10 cellular contexts compared by ENCODE assay signal in genomic region chr2:152047826-152048476, GRCh38. TPM values are rescaled to one million over a fixed set of nuclear protein-coding genes. Genes with fewer than 3 reads are reported as not detected.
DNase-seq lines count a peak whose midpoint lies in the region; ATAC-seq and TF ChIP-seq lines count a peak whose summit lies in the region.
"Had no signal": no experiment of that assay in that cellular context is flagged by ENCODE, and none has a peak within 500 bp of the region (broad histone marks: within the 10 kb centered on the region; RNA-seq: fewer than 3 reads in every experiment).

No MANE protein-coding gene starts in this region.

- no peak overlapping the region for H3K9ac ChIP-seq in MM.1S (ENCODE audit: low read length)
- H3K9ac ChIP-seq in colonic mucosa (ENCODE audit: low read depth in 2 of 2, low read length in 2 of 2) = no peak overlapping the region

- no peaks in the 10 kb centered on the region for H4K20me1 ChIP-seq in MM.1S (ENCODE audit: insufficient read depth, low read length)

- no peaks in the 10 kb centered on the region for H3K36me3 Mint-ChIP-seq in MCF 10A (ENCODE audit: insufficient read depth, unreplicated experiment)
- H3K36me3 Mint-ChIP-seq in stimulated activated naive B cell treated with anti-CD40 and anti-IgM and Interleukin-4, amounts not matched to agents 10 μg/mL and 1 μg/mL and 100 μg/mL, for 72 hours = peaks cover 3% of the 10 kb centered on the region in 2 donors

- TF ChIP-seq POLR2A in breast epithelium (IDR thresholded peaks at IDR 0.05) = no peak

- ATAC-seq in stimulated activated naive B cell treated with anti-CD40 and anti-IgM and Interleukin-4, amounts not matched to agents 10 μg/mL and 1 μg/mL and 100 μg/mL, for 72 hours (replicated peaks) = no peak
- no peak for ATAC-seq in HG03039 (IDR thresholded peaks at IDR 0.05; ENCODE audit: unreplicated experiment)

- H3K4me2 ChIP-seq in MM.1S (ENCODE audit: low read depth, low read length) = no peak overlapping the region

- DNase-seq in MCF 10A (ENCODE audit: unreplicated experiment) = peak; percentile 42
- DNase-seq in breast epithelium (ENCODE audit: low spot score in 2 of 2) = no peak
- no peak for DNase-seq in MM.1S
- no peak for DNase-seq in colonic mucosa
- no peak for DNase-seq in stimulated activated naive B cell treated with anti-CD40 and anti-IgM and Interleukin-4, amounts not matched to agents 10 μg/mL and 1 μg/mL and 100 μg/mL, for 72 hours
- no peak for DNase-seq in cardiac septum (ENCODE audit: low spot score)
- no peak for DNase-seq in stimulated activated CD4-positive, alpha-beta T cell treated with anti-CD3 and anti-CD28 coated beads, Interleukin-12 subunit alpha, Interleukin-12 subunit beta, amount 100 ng/mL, for 4 hours
- DNase-seq: hippocampal formation had no signal

- no peaks in the 10 kb centered on the region for H3K4me1 Mint-ChIP-seq in MCF 10A (ENCODE audit: insufficient read depth, unreplicated experiment)
- H3K4me1 Mint-ChIP-seq in stimulated activated naive B cell treated with anti-CD40 and anti-IgM and Interleukin-4, amounts not matched to agents 10 μg/mL and 1 μg/mL and 100 μg/mL, for 72 hours = peaks cover 46 to 77% of the 10 kb centered on the region in 2 donors

- no peaks in the 10 kb centered on the region for H3K79me2 ChIP-seq in MM.1S (ENCODE audit: low read length)

- no peak overlapping the region for H3K4me3 ChIP-seq in breast epithelium
- H3K4me3 ChIP-seq in MM.1S (ENCODE audit: low read length) = no peak overlapping the region
- H3K4me3 ChIP-seq in colonic mucosa = no peak overlapping the region
- H3K4me3 ChIP-seq: prostate gland had no signal

- TF ChIP-seq CTCF in MCF 10A (IDR thresholded peaks at IDR 0.05; ENCODE audit: unreplicated experiment) (peak; percentile 44), breast epithelium (IDR thresholded peaks at IDR 0.05) (no peak), MM.1S (IDR thresholded peaks at IDR 0.05; ENCODE audit: low read length) (peak; percentile 47), colonic mucosa (IDR thresholded peaks at IDR 0.05) (peak; percentile 38)

- peaks cover 47% of the 10 kb centered on the region for H3K27me3 Mint-ChIP-seq in MCF 10A (ENCODE audit: insufficient read depth, unreplicated experiment)
- H3K27me3 Mint-ChIP-seq in stimulated activated naive B cell treated with anti-CD40 and anti-IgM and Interleukin-4, amounts not matched to agents 10 μg/mL and 1 μg/mL and 100 μg/mL, for 72 hours = no peaks in the 10 kb centered on the region

- no peak overlapping the region for H3K4me3 Mint-ChIP-seq in MCF 10A (ENCODE audit: unreplicated experiment)
- peak overlapping the region in 1 of 2 donors; percentile 28 for H3K4me3 Mint-ChIP-seq in stimulated activated naive B cell treated with anti-CD40 and anti-IgM and Interleukin-4, amounts not matched to agents 10 μg/mL and 1 μg/mL and 100 μg/mL, for 72 hours

- H2AFZ ChIP-seq in MM.1S (ENCODE audit: low read length) = no peak overlapping the region

- H3K9me3 Mint-ChIP-seq in MCF 10A (ENCODE audit: unreplicated experiment) = no peaks in the 10 kb centered on the region
- H3K9me3 Mint-ChIP-seq in stimulated activated naive B cell treated with anti-CD40 and anti-IgM and Interleukin-4, amounts not matched to agents 10 μg/mL and 1 μg/mL and 100 μg/mL, for 72 hours = no peaks in the 10 kb centered on the region

- no peak overlapping the region for H3K27ac ChIP-seq in breast epithelium
- no peak overlapping the region for H3K27ac ChIP-seq in MM.1S (ENCODE audit: low read length)
- no peak overlapping the region for H3K27ac ChIP-seq in colonic mucosa
- H3K27ac ChIP-seq: prostate gland had no signal

- no peaks in the 10 kb centered on the region for H3K27me3 ChIP-seq in breast epithelium
- H3K27me3 ChIP-seq in MM.1S (replicated peaks; ENCODE audit: insufficient read depth, low read length) = no peaks in the 10 kb centered on the region
- no peaks in the 10 kb centered on the region for H3K27me3 ChIP-seq in colonic mucosa

- H3K27ac Mint-ChIP-seq in MCF 10A (ENCODE audit: low read depth, unreplicated experiment) = no peak overlapping the region
- peak overlapping the region; percentile 89 for H3K27ac Mint-ChIP-seq in stimulated activated naive B cell treated with anti-CD40 and anti-IgM and Interleukin-4, amounts not matched to agents 10 μg/mL and 1 μg/mL and 100 μg/mL, for 72 hours

- BruUV-seq in MCF 10A (replicated peaks; lab: Mats Ljungman, UMichigan) = no TSS peak

- no peaks in the 10 kb centered on the region for H3F3A ChIP-seq in MM.1S (ENCODE audit: insufficient read depth, low read length)

- CTCF ChIA-PET in MCF 10A (lab: Yijun Ruan, JAX) = interaction anchor here (0.5 to 6.9 kb wide), 6 partner anchors 10 to 659 kb away, joined by 3 to 47 read pairs (median 4); no protein-coding TSS in a partner anchor

- H3K9me2 ChIP-seq in MM.1S (replicated peaks; ENCODE audit: insufficient read depth, low read length) = no peaks in the 10 kb centered on the region

- H3K36me3 ChIP-seq in breast epithelium (no peaks in the 10 kb centered on the region), MM.1S (replicated peaks; ENCODE audit: insufficient read depth, low read length) (no peaks in the 10 kb centered on the region), colonic mucosa (no peaks in the 10 kb centered on the region)
- H3K36me3 ChIP-seq: prostate gland had no signal

- POLR2A ChIA-PET in MCF 10A (lab: Yijun Ruan, JAX) = interaction anchor here (0.8 kb wide), 1 partner anchor 23 kb away, joined by 3 read pairs; no protein-coding TSS in a partner anchor

- intact Hi-C loops in MCF 10A (cut with micrococcal nuclease) = no loop called here
- intact Hi-C loops in breast epithelium (cut with DNase I; ENCODE audit: low total_unique reads) = no loop called here
- intact Hi-C loops in colonic mucosa (cut with DNase I) = no loop called here
- intact Hi-C loops in cardiac septum (cut with DNase I) = no loop called here

- H3K9me3 ChIP-seq in breast epithelium = no peaks in the 10 kb centered on the region
- no peaks in the 10 kb centered on the region for H3K9me3 ChIP-seq in MM.1S (replicated peaks; ENCODE audit: insufficient read depth, low read length)
- no peaks in the 10 kb centered on the region for H3K9me3 ChIP-seq in colonic mucosa
- H3K9me3 ChIP-seq: prostate gland had no signal

- no peaks in the 10 kb centered on the region for H3K4me1 ChIP-seq in breast epithelium
- peaks cover 13% of the 10 kb centered on the region for H3K4me1 ChIP-seq in MM.1S (ENCODE audit: low read length)
- no peaks in the 10 kb centered on the region for H3K4me1 ChIP-seq in colonic mucosa
- H3K4me1 ChIP-seq: prostate gland had no signal

RNA-seq across cellular contexts. Expression of gene CACNB4, which starts 50.9 kb away (rescaled TPM):
- 0.29 and 0.49 TPM in 2 replicates for total RNA-seq in MCF 10A (2022)
- 10 to 100 TPM in 2 of 3 donors, 1 to 10 TPM in 1; 1.6 to 17.7 (median 11.5) TPM for total RNA-seq in breast epithelium
- total RNA-seq in colonic mucosa = 1 to 10 TPM in 1 of 2 donors, under 1 TPM in 1; 0.44 to 1.0 TPM
- 0.67 TPM for total RNA-seq in cardiac septum

Comparison
In these comparisons a context has a peak if more than half of its experiments do, and no peak if none do; other contexts are left out.
1. CTCF ChIP-seq: peak in MCF 10A (single experiment), MM.1S (single experiment) and colonic mucosa (single experiment); none in breast epithelium (0 of 3).